ENCODE assay signal across 10 cellular contexts in genomic region chr7:137985253-137985896, GRCh38. TPM values are rescaled to one million over a fixed set of nuclear protein-coding genes. Genes with fewer than 3 reads are reported as not detected.
DNase-seq lines count a peak whose midpoint lies in the region; ATAC-seq and FAIRE-seq lines count a peak whose summit lies in the region.
"Had no signal": no experiment of that assay in that cellular context is flagged by ENCODE, and none has a peak within 500 bp of the region (broad histone marks: within the 10 kb centered on the region; RNA-seq: fewer than 3 reads in every experiment).

No MANE protein-coding gene starts in this region.

- no peak overlapping the region for H2BK15ac ChIP-seq in mesenchymal stem cell (ENCODE audit: low read depth, poor library complexity, severe bottlenecking)

- no peaks in the 10 kb centered on the region for H3K9me3 ChIP-seq in mesenchymal stem cell (ENCODE audit: control insufficient read depth, low read length)

- H3K9ac ChIP-seq in mesenchymal stem cell (ENCODE audit: low read length) = no peak overlapping the region

- H4K8ac ChIP-seq in mesenchymal stem cell (ENCODE audit: low read length) = no peak overlapping the region

- H2AK5ac ChIP-seq in mesenchymal stem cell (ENCODE audit: low read length, severe bottlenecking) = no peak overlapping the region

- peak overlapping the region in 1 of 2 experiments; percentile 29 for H2BK12ac ChIP-seq in mesenchymal stem cell (ENCODE audit: low read length in 2 of 2)

- H3K27ac ChIP-seq in mesenchymal stem cell (ENCODE audit: low read length, poor library complexity, severe bottlenecking) = no peak overlapping the region

- H3K36me3 ChIP-seq in mesenchymal stem cell (ENCODE audit: control insufficient read depth in 1 of 2, insufficient read depth in 2 of 2, low read depth in 1 of 2, low read length in 2 of 2) = peaks cover 6 to 10% of the 10 kb centered on the region in 2 experiments

- ATAC-seq in GM21529 (IDR thresholded peaks at IDR 0.05; ENCODE audit: unreplicated experiment) (peak; percentile 37), HG03457 (IDR thresholded peaks at IDR 0.05; ENCODE audit: unreplicated experiment) (peak; percentile 39)

- no peak overlapping the region for H2BK5ac ChIP-seq in mesenchymal stem cell (ENCODE audit: low read depth, low read length, poor library complexity, severe bottlenecking)

- no peak overlapping the region for H3K23ac ChIP-seq in mesenchymal stem cell (ENCODE audit: low read length in 2 of 2)

- H3K4me3 ChIP-seq in mesenchymal stem cell (ENCODE audit: insufficient read depth in 1 of 2, low read depth in 1 of 2, low read length in 2 of 2) = no peak overlapping the region

- H2BK120ac ChIP-seq in mesenchymal stem cell (ENCODE audit: low read depth, low read length) = no peak overlapping the region

- H3K27me3 ChIP-seq in mesenchymal stem cell (ENCODE audit: control insufficient read depth in 1 of 2, insufficient read depth in 1 of 2, low read length in 2 of 2) = no peaks in the 10 kb centered on the region

- FAIRE-seq in GM18507 (lab: Jason Lieb, UNC) = peak; percentile 18

- no peak overlapping the region for H3K14ac ChIP-seq in mesenchymal stem cell (ENCODE audit: low read length in 2 of 2)

- no peak overlapping the region for H2AFZ ChIP-seq in mesenchymal stem cell (ENCODE audit: low read depth, low read length)

- 61% methylated on average over 7 of the region's 8 CpGs for WGBS in mesenchymal stem cell

- H3K79me1 ChIP-seq in mesenchymal stem cell (replicated peaks; ENCODE audit: low read length, poor library complexity, severe bottlenecking) = no peaks in the 10 kb centered on the region

- DNase-seq in GM18507 (ENCODE audit: extremely low spot score, insufficient read length, low read depth) (no peak), mesenchymal stem cell (no peak), activated gamma-delta T cell (lab: John Stamatoyannopoulos, UW) (no peak), NCI-H748 (lab: John Stamatoyannopoulos, UW; ENCODE audit: unreplicated experiment) (no peak), AML-193 (lab: John Stamatoyannopoulos, UW) (no peak), CD1c-positive myeloid dendritic cell (ENCODE audit: extremely low spot score) (no peak)
- DNase-seq: NCI-H1092 treated with DMSO at 0.1 percent for 48 hours, substantia nigra had no signal

- peak overlapping the region; percentile 48 for H4K91ac ChIP-seq in mesenchymal stem cell (ENCODE audit: low read length)

- peak overlapping the region in 1 of 2 experiments; percentile 31 for H3K4ac ChIP-seq in mesenchymal stem cell (ENCODE audit: low read depth in 1 of 2, low read length in 2 of 2)

- no peak overlapping the region for H3K4me2 ChIP-seq in mesenchymal stem cell (ENCODE audit: low read length, poor library complexity, severe bottlenecking)

- peak overlapping the region in 1 of 2 experiments; percentile 60 for H3K18ac ChIP-seq in mesenchymal stem cell (ENCODE audit: low read depth in 1 of 2, low read length in 2 of 2)

- peaks cover 31% of the 10 kb centered on the region for H3K4me1 ChIP-seq in mesenchymal stem cell (ENCODE audit: control insufficient read depth, insufficient read depth, low read depth, low read length)

RNA-seq across cellular contexts. Expression of gene CREB3L2, which starts 16.5 kb away (rescaled TPM):
- 52.7 TPM for polyA plus RNA-seq in mesenchymal stem cell (2013, experiment 1 of 2)
- 51.1 TPM for polyA plus RNA-seq in mesenchymal stem cell (2013, experiment 2 of 2)
